Comparison of ENCODE assay signal across 12 cellular contexts in the genomic region with DNA sequence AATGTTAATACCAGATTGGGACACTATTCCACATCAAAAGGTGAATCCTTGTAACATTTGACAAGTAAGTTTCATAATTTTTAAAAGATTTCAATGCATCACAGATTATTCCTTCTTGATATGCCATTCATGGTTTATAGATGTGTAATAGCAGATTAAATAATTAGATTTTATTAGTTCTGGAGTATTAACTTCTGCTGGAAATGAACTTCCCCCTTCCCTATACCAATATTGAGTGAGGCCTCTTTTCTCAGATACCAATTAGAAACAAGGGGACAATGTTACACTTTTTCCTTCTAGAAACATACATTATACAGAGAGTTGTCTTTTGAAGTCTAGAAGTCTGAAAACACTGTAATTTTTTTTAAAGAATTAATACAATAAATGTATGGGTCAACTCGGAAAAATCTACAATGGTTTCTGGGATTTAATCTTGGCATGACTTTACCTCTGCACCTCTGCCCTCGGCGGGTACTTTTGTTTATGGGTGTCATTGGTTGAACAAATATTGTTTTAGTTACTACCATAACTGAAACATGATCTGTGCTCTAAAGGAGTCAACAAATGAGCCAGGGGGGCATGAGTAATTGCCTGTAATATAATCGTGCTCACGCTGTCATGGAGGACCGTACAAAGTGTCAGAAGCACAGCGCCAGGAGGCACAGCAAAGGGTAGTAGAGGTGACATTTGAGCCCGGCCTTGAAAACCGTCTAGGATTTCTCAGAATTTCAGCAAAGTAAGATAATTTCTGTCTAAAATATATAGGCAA. TPM values are rescaled to one million over a fixed set of nuclear protein-coding genes. Genes with fewer than 3 reads are reported as not detected.
DNase-seq lines count a peak whose midpoint lies in the region; ATAC-seq and TF ChIP-seq lines count a peak whose summit lies in the region.
"Had no signal": no experiment of that assay in that cellular context is flagged by ENCODE, and none has a peak within 500 bp of the region (broad histone marks: within the 10 kb centered on the region; RNA-seq: fewer than 3 reads in every experiment).

No MANE protein-coding gene starts in this region.

- TF ChIP-seq CTCF in psoas muscle (IDR thresholded peaks at IDR 0.05) (no peak), esophagus squamous epithelium (IDR thresholded peaks at IDR 0.05) (no peak)

- H3K27ac ChIP-seq in psoas muscle, result peak overlapping the region; percentile 67
- no peak overlapping the region for H3K27ac ChIP-seq in esophagus squamous epithelium
- H3K27ac ChIP-seq: cardiac muscle cell, esophagus muscularis mucosa had no signal

- intact Hi-C loops in psoas muscle (cut with DNase I), result loop anchor here in 1 of 2 donors (10.0 kb wide), 1 partner anchor 119 kb away; no protein-coding TSS in a partner anchor
- intact Hi-C loops in esophagus squamous epithelium (cut with DNase I), result no loop called here

- H3K36me3 ChIP-seq in psoas muscle (ENCODE audit: insufficient read depth in 1 of 2, low read depth in 1 of 2) (peaks cover 0 to 18% of the 10 kb centered on the region in 2 donors), HAP-1 (replicated peaks) (no peaks in the 10 kb centered on the region; the same call in 1 of the 2 replicates), esophagus squamous epithelium (peaks cover 0 to 29% (median 0%) of the 10 kb centered on the region in 3 donors)

- H3K4me1 ChIP-seq in psoas muscle (peaks cover 23% of the 10 kb centered on the region), HAP-1 (peaks cover 2% of the 10 kb centered on the region; the same call in 1 of the 2 replicates), esophagus squamous epithelium (peaks cover 0 to 19% (median 0%) of the 10 kb centered on the region in 3 donors)

- ATAC-seq in psoas muscle (peak; percentile 49 to 82 (median 70)), HG03139 (IDR thresholded peaks at IDR 0.05; ENCODE audit: unreplicated experiment) (no peak)

- WGBS in psoas muscle, 3 donors, result 29 to 32% (median 31%) methylated on average over 9 of the region's 9 CpGs
- WGBS in esophagus squamous epithelium, 2 donors, result 79 to 88% methylated on average over 9 of the region's 9 CpGs

- POLR2A ChIA-PET in HEK293T (lab: Yijun Ruan, JAX), result no interaction called here

- in situ Hi-C loops in HAP-1 (cut with MboI; ENCODE audit: low sequenced_read_pairs), result no loop called here

- H3K9me3 ChIP-seq in psoas muscle (no peaks in the 10 kb centered on the region), HAP-1 (no peaks in the 10 kb centered on the region), esophagus squamous epithelium (no peaks in the 10 kb centered on the region)
- H3K9me3 ChIP-seq: esophagus muscularis mucosa had no signal

- no peaks in the 10 kb centered on the region for H3K27me3 ChIP-seq in psoas muscle (ENCODE audit: insufficient read depth in 3 of 3, low read length in 2 of 3)
- H3K27me3 ChIP-seq in HAP-1 (ENCODE audit: low read depth), result no peaks in the 10 kb centered on the region
- no peaks in the 10 kb centered on the region for H3K27me3 ChIP-seq in esophagus squamous epithelium
- H3K27me3 ChIP-seq: cardiac muscle cell, esophagus muscularis mucosa had no signal

- peak; percentile 8 for DNase-seq in HEK293T (ENCODE audit: extremely low spot score)
- DNase-seq in NCI-H1930 (lab: John Stamatoyannopoulos, UW), result peak; percentile 79 to 86
- peak; percentile 69 for DNase-seq in SHP77 treated with DMSO at 0.1 percent for 48 hours (lab: John Stamatoyannopoulos, UW)
- peak in 1 of 2 donors; percentile 63 for DNase-seq in psoas muscle
- DNase-seq in HAP-1 (ENCODE audit: low spot score in 2 of 2), result no peak
- no peak for DNase-seq in esophagus squamous epithelium (lab: John Stamatoyannopoulos, UW)
- DNase-seq: DND-41; naive B cell; stimulated activated CD8-positive, alpha-beta memory T cell treated with anti-CD3 and anti-CD28 coated beads, Interleukin-4, amount 100 ng/mL, for 48 hours had no signal

- CTCF ChIA-PET in HEK293T (lab: Yijun Ruan, JAX), result no interaction called here

- H3K4me3 ChIP-seq in psoas muscle (peak overlapping the region; percentile 15), HAP-1 (no peak overlapping the region), esophagus squamous epithelium (no peak overlapping the region)
- H3K4me3 ChIP-seq: cardiac muscle cell, esophagus muscularis mucosa had no signal

- TF ChIP-seq POLR2A in esophagus squamous epithelium (IDR thresholded peaks at IDR 0.05), result no peak

TF ChIP-seq in HEK293T, 16 proteins besides CTCF, POLR2A, EP300 and RAD21:
- TF ChIP-seq, protein P1, sequence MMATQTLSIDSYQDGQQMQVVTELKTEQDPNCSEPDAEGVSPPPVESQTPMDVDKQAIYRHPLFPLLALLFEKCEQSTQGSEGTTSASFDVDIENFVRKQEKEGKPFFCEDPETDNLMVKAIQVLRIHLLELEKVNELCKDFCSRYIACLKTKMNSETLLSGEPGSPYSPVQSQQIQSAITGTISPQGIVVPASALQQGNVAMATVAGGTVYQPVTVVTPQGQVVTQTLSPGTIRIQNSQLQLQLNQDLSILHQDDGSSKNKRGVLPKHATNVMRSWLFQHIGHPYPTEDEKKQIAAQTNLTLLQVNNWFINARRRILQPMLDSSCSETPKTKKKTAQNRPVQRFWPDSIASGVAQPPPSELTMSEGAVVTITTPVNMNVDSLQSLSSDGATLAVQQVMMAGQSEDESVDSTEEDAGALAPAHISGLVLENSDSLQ (IDR thresholded peaks at IDR 0.05), result peak; percentile 81
- no peak for TF ChIP-seq NFRKB (IDR thresholded peaks at IDR 0.05)
- no peak for TF ChIP-seq ELF4 (IDR thresholded peaks at IDR 0.05)
- TF ChIP-seq SUZ12 (IDR thresholded peaks at IDR 0.05), result no peak
- no peak for TF ChIP-seq BHLHE40 (IDR thresholded peaks at IDR 0.05; ENCODE audit: borderline replicate concordance)
- 0 out of 2 replicates have a peak, but pooled peaks have one; percentile 37 for TF ChIP-seq ARNT (IDR thresholded peaks at IDR 0.05)
- TF ChIP-seq SP1 (IDR thresholded peaks at IDR 0.05), result no peak
- no peak for TF ChIP-seq L3MBTL2 (conservative IDR thresholded peaks at IDR 0.05)
- no peak for TF ChIP-seq FOXM1 (IDR thresholded peaks at IDR 0.05; ENCODE audit: borderline replicate concordance)
- TF ChIP-seq HDGF (IDR thresholded peaks at IDR 0.05; ENCODE audit: borderline replicate concordance), result no peak
- TF ChIP-seq TARDBP (IDR thresholded peaks at IDR 0.05), result no peak
- TF ChIP-seq ZNF384 (IDR thresholded peaks at IDR 0.05), result no peak
- no peak for TF ChIP-seq FOXK2 (IDR thresholded peaks at IDR 0.05)
- no peak for TF ChIP-seq CTBP1 (IDR thresholded peaks at IDR 0.05; ENCODE audit: borderline replicate concordance)
- TF ChIP-seq LEF1 (IDR thresholded peaks at IDR 0.05; ENCODE audit: borderline replicate concordance), result no peak
- TF ChIP-seq FOXA1 (IDR thresholded peaks at IDR 0.05), result no peak

RNA-seq across cellular contexts. Expression of gene LRRC37B, which starts 8.2 kb away (rescaled TPM):
- 1 to 10 TPM; 2.0 to 6.5 (median 4.1) TPM for total RNA-seq in psoas muscle
- 1 to 10 TPM; 1.5 to 3.8 (median 2.8) TPM for polyA plus RNA-seq in psoas muscle
- 10 to 100 TPM in 2 of 4 donors, 1 to 10 TPM in 2; 5.8 to 14.9 (median 9.7) TPM for total RNA-seq in esophagus squamous epithelium

Comparison
In these comparisons a context has a peak if more than half of its experiments do, and no peak if none do; other contexts are left out.
1. DNase-seq: peak in HEK293T (single experiment), NCI-H1930 (2 of 2) and SHP77 treated with DMSO at 0.1 percent for 48 hours (single experiment); none in HAP-1 (0 of 2) and esophagus squamous epithelium (single experiment).